Comparison of ENCODE assay signal across 9 cellular contexts in the genomic region with DNA sequence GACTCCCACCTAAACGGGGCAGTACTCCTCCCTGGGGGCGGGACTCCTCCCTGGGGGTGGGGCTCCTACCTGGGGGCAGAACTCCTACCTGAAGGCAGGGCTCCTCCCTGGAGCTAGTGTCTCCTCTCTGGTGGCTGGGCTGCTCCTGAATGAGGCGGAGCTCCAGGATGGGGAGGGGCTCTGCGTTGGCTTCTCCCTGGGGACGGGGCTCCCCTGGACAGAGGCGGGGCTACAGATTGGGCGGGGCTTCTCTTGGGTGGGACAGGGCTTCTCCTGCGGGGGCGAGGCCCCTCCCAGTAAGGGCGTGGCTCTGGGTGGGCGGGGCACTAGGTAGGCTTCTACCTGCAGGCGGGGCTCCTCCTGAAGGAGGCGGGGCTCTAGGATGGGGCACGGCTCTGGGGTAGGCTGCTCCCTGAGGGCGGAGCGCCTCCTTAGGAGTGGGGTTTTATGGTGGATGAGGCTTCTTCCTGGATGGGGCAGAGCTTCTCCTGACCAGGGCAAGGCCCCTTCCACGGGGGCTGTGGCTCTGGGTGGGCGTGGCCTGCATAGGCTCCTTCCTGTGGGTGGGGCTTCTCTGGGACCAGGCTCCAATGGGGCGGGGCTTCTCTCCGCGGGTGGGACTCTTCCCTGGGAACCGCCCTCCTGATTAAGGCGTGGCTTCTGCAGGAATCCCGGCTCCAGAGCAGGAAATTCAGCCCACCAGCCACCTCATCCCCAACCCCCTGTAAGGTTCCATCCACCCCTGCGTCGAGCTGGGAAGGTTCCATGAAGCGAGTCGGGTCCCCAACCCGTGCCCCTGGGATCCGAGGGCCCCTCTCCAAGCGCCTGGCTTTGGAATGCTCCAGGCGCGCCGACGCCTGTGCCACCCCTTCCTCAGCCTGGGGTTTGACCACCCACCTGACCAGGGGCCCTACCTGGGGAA. TPM values are rescaled to one million over a fixed set of nuclear protein-coding genes. Genes with fewer than 3 reads are reported as not detected.
A peak's percentile ranks its signal among the peaks of the same experiment; 100 is the strongest.
DNase-seq lines count a peak whose midpoint lies in the region; ATAC-seq and TF ChIP-seq lines count a peak whose summit lies in the region.
"Had no signal": no experiment of that assay in that cellular context is flagged by ENCODE, and none has a peak within 500 bp of the region (broad histone marks: within the 10 kb centered on the region; RNA-seq: fewer than 3 reads in every experiment).

No MANE protein-coding gene starts in this region.

- peak; percentile 48 for ATAC-seq in GM19372 (IDR thresholded peaks at IDR 0.05; ENCODE audit: low read depth, unreplicated experiment)
- peak; percentile 86 for ATAC-seq in activated T-helper 17 cell treated with anti-CD3 and anti-CD28 coated beads, Interleukin-2, amount 50 U/mL, for 72 hours (replicated peaks)
- peak; percentile 61 to 69 for ATAC-seq in right cardiac atrium
- ATAC-seq in GM19023 (IDR thresholded peaks at IDR 0.05; ENCODE audit: unreplicated experiment) = no peak

- peak overlapping the region; percentile 11 for H3K4me3 ChIP-seq in right cardiac atrium (ENCODE audit: low read length)
- peak overlapping the region in 7 of 8 donors; percentile 16 to 63 (median 30) for H3K4me3 ChIP-seq in spleen

- no peaks in the 10 kb centered on the region for H3K9me3 ChIP-seq in right cardiac atrium (ENCODE audit: control insufficient read depth, low read length)
- H3K9me3 ChIP-seq in spleen = no peaks in the 10 kb centered on the region

- H3K4me1 ChIP-seq in right cardiac atrium (ENCODE audit: control insufficient read depth, insufficient read depth, low read length) (no peaks in the 10 kb centered on the region), spleen (peaks cover 0 to 25% (median 19%) of the 10 kb centered on the region in 6 donors)

- no peak for TF ChIP-seq POLR2A in spleen (IDR thresholded peaks at IDR 0.05)

- WGBS in right cardiac atrium = 2% methylated on average over 35 of the region's 35 CpGs
- WGBS in spleen, 5 donors = 6 to 16% (median 7%) methylated on average over 18 to 35 of the region's 35 CpGs

- peak overlapping the region; percentile 70 for H3K4me3 Mint-ChIP-seq in activated T-helper 17 cell treated with anti-CD3 and anti-CD28 coated beads, Interleukin-2, amount 50 U/mL, for 72 hours

- H3K36me3 ChIP-seq in spleen = no peaks in the 10 kb centered on the region

- intact Hi-C loops in right cardiac atrium (cut with DNase I) (no loop called here), spleen (cut with DNase I; ENCODE audit: low total_unique reads) (no loop called here)

- H3K27me3 ChIP-seq in right cardiac atrium (ENCODE audit: control insufficient read depth, insufficient read depth) (no peaks in the 10 kb centered on the region), spleen (replicated peaks in 1 of 7) (peaks cover 26 to 85% (median 70%) of the 10 kb centered on the region in 7 donors)

- DNase-seq in NCI-H82 treated with DMSO at 0.1 percent for 48 hours (lab: John Stamatoyannopoulos, UW; ENCODE audit: unreplicated experiment) (peak; percentile 32), right cardiac atrium (peak; percentile 56 to 70 (median 68)), spleen (peak; percentile 84), NCI-H128 (lab: John Stamatoyannopoulos, UW; ENCODE audit: unreplicated experiment) (no peak), NCI-H1694 treated with DMSO at 0.1 percent for 48 hours (lab: John Stamatoyannopoulos, UW) (no peak)

- H3K27ac ChIP-seq in right cardiac atrium (ENCODE audit: low read length) = no peak overlapping the region
- H3K27ac ChIP-seq in spleen = no peak overlapping the region

- no peak for TF ChIP-seq CTCF in spleen (IDR thresholded peaks at IDR 0.05 in 8 of 11, conservative IDR thresholded peaks at IDR 0.05 in 3 of 11)

- no peaks in the 10 kb centered on the region for H3K9me3 Mint-ChIP-seq in activated T-helper 17 cell treated with anti-CD3 and anti-CD28 coated beads, Interleukin-2, amount 50 U/mL, for 72 hours

- H3K36me3 Mint-ChIP-seq in activated T-helper 17 cell treated with anti-CD3 and anti-CD28 coated beads, Interleukin-2, amount 50 U/mL, for 72 hours (ENCODE audit: low read depth) = no peaks in the 10 kb centered on the region

- H3K27me3 Mint-ChIP-seq in activated T-helper 17 cell treated with anti-CD3 and anti-CD28 coated beads, Interleukin-2, amount 50 U/mL, for 72 hours = peaks cover 11% of the 10 kb centered on the region

- H3K27ac Mint-ChIP-seq in activated T-helper 17 cell treated with anti-CD3 and anti-CD28 coated beads, Interleukin-2, amount 50 U/mL, for 72 hours = no peak overlapping the region

- peaks cover 10% of the 10 kb centered on the region for H3K4me1 Mint-ChIP-seq in activated T-helper 17 cell treated with anti-CD3 and anti-CD28 coated beads, Interleukin-2, amount 50 U/mL, for 72 hours

RNA-seq across cellular contexts. Expression of gene ARF1, which starts 22.7 kb away (rescaled TPM):
- total RNA-seq in activated T-helper 17 cell treated with anti-CD3 and anti-CD28 coated beads, Interleukin-2, amount 50 U/mL, for 72 hours = 100 to 1,000 TPM; 288 to 364 TPM
- 100 to 1,000 TPM; 299 to 395 (median 364) TPM for total RNA-seq in right cardiac atrium
- polyA plus RNA-seq in right cardiac atrium = 340 TPM
- total RNA-seq in spleen = 100 to 1,000 TPM; 302 to 387 (median 338) TPM
- 100 to 1,000 TPM; 150 to 282 (median 231) TPM for polyA plus RNA-seq in spleen

RNA-seq across cellular contexts. Expression of gene C1orf35, which starts 43.3 kb away (rescaled TPM):
- total RNA-seq in activated T-helper 17 cell treated with anti-CD3 and anti-CD28 coated beads, Interleukin-2, amount 50 U/mL, for 72 hours = 10 to 100 TPM; 18.3 TPM
- total RNA-seq in right cardiac atrium = 1 to 10 TPM; 6.3 to 8.6 (median 7.4) TPM
- polyA plus RNA-seq in right cardiac atrium = 7.9 TPM
- 10 to 100 TPM in 6 of 7 donors, 1 to 10 TPM in 1; 7.3 to 14.2 (median 11.9) TPM for total RNA-seq in spleen
- polyA plus RNA-seq in spleen = 10 to 100 TPM; 18.7 to 23.4 (median 21.7) TPM

RNA-seq across cellular contexts. Expression of gene MRPL55, which starts 49.3 kb away (rescaled TPM):
- 10 to 100 TPM; 42.3 to 48.6 TPM for total RNA-seq in activated T-helper 17 cell treated with anti-CD3 and anti-CD28 coated beads, Interleukin-2, amount 50 U/mL, for 72 hours
- total RNA-seq in right cardiac atrium (10 to 100 TPM; 51.6 to 56.5 (median 52.8) TPM), spleen (100 to 1,000 TPM in 1 of 7 donors, 10 to 100 TPM in 6; 32.3 to 103 (median 39.0) TPM)
- polyA plus RNA-seq in right cardiac atrium (103 TPM), spleen (100 to 1,000 TPM in 2 of 3 donors, 10 to 100 TPM in 1; 95.2 to 114 (median 111) TPM)

RNA-seq across cellular contexts. Expression of gene WNT3A, which starts 53.0 kb away (rescaled TPM):
- total RNA-seq in activated T-helper 17 cell treated with anti-CD3 and anti-CD28 coated beads, Interleukin-2, amount 50 U/mL, for 72 hours = not detected
- total RNA-seq in right cardiac atrium (not detected), spleen (not detected)
- polyA plus RNA-seq in right cardiac atrium (not detected), spleen (not detected)
- total RNA-seq: M059J had no signal

Comparison
In these comparisons a context has a peak if more than half of its experiments do, and no peak if none do; other contexts are left out.
1. DNase-seq: peak in NCI-H82 treated with DMSO at 0.1 percent for 48 hours (single experiment), right cardiac atrium (3 of 3) and spleen (single experiment); none in NCI-H128 (single experiment) and NCI-H1694 treated with DMSO at 0.1 percent for 48 hours (single experiment).